Comparison of ENCODE assay signal across 8 cellular contexts in the genomic region with DNA sequence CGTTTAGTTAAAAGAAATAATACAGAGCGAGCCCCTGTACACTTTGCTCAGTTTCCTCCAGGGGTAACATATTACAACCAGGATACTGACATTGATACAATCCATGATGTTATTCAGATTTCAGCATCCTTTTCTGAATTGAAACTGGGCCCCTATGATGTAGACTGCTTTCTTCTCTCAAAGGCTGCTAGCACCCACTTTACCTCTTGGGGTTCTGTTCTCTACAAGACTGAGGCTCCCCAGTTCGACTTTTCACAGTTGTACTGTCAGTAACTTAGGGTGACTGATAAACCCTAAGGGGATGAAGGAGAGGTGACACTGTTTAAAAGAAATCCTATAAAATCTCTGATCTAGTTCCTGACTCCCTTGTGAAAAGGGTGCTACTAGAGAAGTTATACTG. TPM values are rescaled to one million over a fixed set of nuclear protein-coding genes. Genes with fewer than 3 reads are reported as not detected.
DNase-seq lines count a peak whose midpoint lies in the region; ATAC-seq and TF ChIP-seq lines count a peak whose summit lies in the region.

No MANE protein-coding gene starts in this region.

- peaks cover 0 to 8% of the 10 kb centered on the region in 2 donors for H3K4me1 ChIP-seq in right atrium auricular region
- H3K4me1 ChIP-seq in adrenal gland (replicated peaks in 1 of 2): peaks cover 5 to 19% of the 10 kb centered on the region in 2 donors
- peaks cover 19% of the 10 kb centered on the region for H3K4me1 ChIP-seq in lower lobe of right lung

- intact Hi-C loops in left cardiac atrium (cut with DNase I): no loop called here
- intact Hi-C loops in adrenal gland (cut with DNase I): no loop called here
- intact Hi-C loops in lower lobe of right lung (cut with DNase I): no loop called here

- H3K9me3 ChIP-seq in right atrium auricular region: no peaks in the 10 kb centered on the region
- H3K9me3 ChIP-seq in adrenal gland (replicated peaks in 1 of 3): no peaks in the 10 kb centered on the region
- H3K9me3 ChIP-seq in lower lobe of right lung: no peaks in the 10 kb centered on the region

- no peaks in the 10 kb centered on the region for H3K27me3 ChIP-seq in right atrium auricular region
- H3K27me3 ChIP-seq in adrenal gland: no peaks in the 10 kb centered on the region
- no peaks in the 10 kb centered on the region for H3K27me3 ChIP-seq in lower lobe of right lung (ENCODE audit: low read depth)

- no peak for TF ChIP-seq CTCF in right atrium auricular region (IDR thresholded peaks at IDR 0.05)
- TF ChIP-seq CTCF in adrenal gland (IDR thresholded peaks at IDR 0.05): no peak
- no peak for TF ChIP-seq CTCF in lower lobe of right lung (IDR thresholded peaks at IDR 0.05)

- TF ChIP-seq POLR2A in adrenal gland (IDR thresholded peaks at IDR 0.05): no peak

- no peak for DNase-seq in right atrium auricular region (ENCODE audit: low spot score)
- no peak for DNase-seq in left cardiac atrium
- no peak for DNase-seq in adrenal gland
- DNase-seq in lower lobe of right lung: no peak
- DNase-seq in NCI-H446 treated with DMSO at 0.1 percent for 48 hours (lab: John Stamatoyannopoulos, UW): no peak
- no peak for DNase-seq in T-helper 9 cell
- DNase-seq in NOMO-1 treated with DMSO at 0.1 percent for 48 hours (lab: John Stamatoyannopoulos, UW; ENCODE audit: unreplicated experiment): no peak

- 34 to 42% (median 39%) methylated on average over 3 of the region's 3 CpGs for WGBS in adrenal gland, 4 donors

- peaks cover 13% of the 10 kb centered on the region for H3K36me3 ChIP-seq in right atrium auricular region
- H3K36me3 ChIP-seq in adrenal gland (replicated peaks in 1 of 2): peaks cover 0 to 30% of the 10 kb centered on the region in 2 donors
- H3K36me3 ChIP-seq in lower lobe of right lung: peaks cover 35% of the 10 kb centered on the region

- H3K4me3 ChIP-seq in right atrium auricular region (peak overlapping the region; percentile 81 to 96), adrenal gland (peak overlapping the region in 2 of 4 donors; percentile 78 to 81), lower lobe of right lung (peak overlapping the region; percentile 99)

- ATAC-seq in left cardiac atrium (no peak), lower lobe of right lung (no peak), GM19395 (IDR thresholded peaks at IDR 0.05; ENCODE audit: unreplicated experiment) (no peak)

- peak overlapping the region; percentile 84 to 89 for H3K27ac ChIP-seq in right atrium auricular region
- peak overlapping the region in 4 of 5 donors; percentile 75 to 95 (median 91) for H3K27ac ChIP-seq in adrenal gland
- peak overlapping the region; percentile 93 for H3K27ac ChIP-seq in lower lobe of right lung

RNA-seq across cellular contexts. Expression of a gene that starts 0.9 kb away (rescaled TPM):
- total RNA-seq in right atrium auricular region: 1 to 10 TPM; 7.6 to 8.4 TPM
- total RNA-seq in left cardiac atrium: 10 to 100 TPM in 1 of 2 donors, 1 to 10 TPM in 1; 9.1 to 10.7 TPM
- total RNA-seq in adrenal gland: 10 to 100 TPM; 15.2 to 24.1 (median 22.2) TPM
- 10 to 100 TPM in 2 of 3 donors, 1 to 10 TPM in 1; 9.7 to 28.3 (median 10.1) TPM for polyA plus RNA-seq in adrenal gland
- total RNA-seq in lower lobe of right lung: 16.2 TPM

RNA-seq across cellular contexts. Expression of a gene that starts 39.6 kb away (rescaled TPM):
- 10 to 100 TPM; 36.9 to 55.0 TPM for total RNA-seq in right atrium auricular region
- total RNA-seq in left cardiac atrium: 10 to 100 TPM; 24.5 to 31.6 TPM
- 10 to 100 TPM; 40.2 to 60.1 (median 48.3) TPM for total RNA-seq in adrenal gland
- 100 to 1,000 TPM in 1 of 3 donors, 10 to 100 TPM in 2; 55.6 to 100 (median 84.1) TPM for polyA plus RNA-seq in adrenal gland
- total RNA-seq in lower lobe of right lung: 31.1 TPM
